In the genomic region with DNA sequence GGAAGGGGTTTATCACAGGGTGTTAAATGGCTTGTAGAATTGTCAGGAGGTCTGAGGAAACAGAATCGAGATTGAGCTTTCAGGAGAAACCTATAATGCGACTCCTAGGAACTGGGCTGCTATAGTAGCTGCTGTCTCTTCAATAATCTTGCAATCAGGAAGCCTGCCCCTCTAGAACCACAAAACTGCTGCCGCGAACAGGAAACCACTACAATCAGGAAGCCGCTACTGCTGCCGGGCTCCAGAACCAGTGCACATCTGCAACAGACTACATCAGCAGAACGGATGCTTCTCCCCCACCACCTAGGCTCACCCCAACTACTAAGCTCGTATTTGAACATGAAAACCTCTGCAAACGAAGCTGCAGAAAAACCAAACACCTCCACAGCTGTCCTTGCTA, we compare ENCODE assay signal across 9 cellular contexts.
A peak's percentile ranks its signal among the peaks of the same experiment; 100 is the strongest.
DNase-seq lines count a peak whose midpoint lies in the region; ATAC-seq lines count a peak whose summit lies in the region.
"Had no signal": no experiment of that assay in that cellular context is flagged by ENCODE, and none has a peak within 500 bp of the region (broad histone marks: within the 10 kb centered on the region; RNA-seq: fewer than 3 reads in every experiment).

No MANE protein-coding gene starts in this region.

- peaks cover 41% of the 10 kb centered on the region for H3K4me1 ChIP-seq in BLaER1

- H3K36me3 Mint-ChIP-seq in activated naive CD8-positive, alpha-beta T cell treated with anti-CD3 and anti-CD28 coated beads, Interleukin-2, amount 50 U/mL, for 24 hours (ENCODE audit: low read depth) = peaks cover 28% of the 10 kb centered on the region

- no peaks in the 10 kb centered on the region for H4K20me1 ChIP-seq in BLaER1

- no peak overlapping the region for H3K4me3 ChIP-seq in BLaER1

- H3K9ac ChIP-seq in BLaER1 = no peak overlapping the region

- no peak overlapping the region; the same call in 1 of the 2 replicates for H3K27ac ChIP-seq in BLaER1
- H3K27ac ChIP-seq: C4-2B had no signal

- peak; percentile 12 for DNase-seq in SW480 (ENCODE audit: low spot score)
- peak; percentile 65 for DNase-seq in activated naive CD8-positive, alpha-beta T cell treated with anti-CD3 and anti-CD28 coated beads, Interleukin-2, amount 50 U/mL, for 24 hours
- DNase-seq in stimulated activated CD4-positive, alpha-beta T cell treated with anti-CD3 and anti-CD28 coated beads, Interleukin-1b, Interleukin-23, amount 100 ng/mL, for 48 hours = peak; percentile 66
- no peak for DNase-seq in dedifferentiated amniotic fluid mesenchymal stem cell (ENCODE audit: extremely low spot score)
- no peak for DNase-seq in HCEC 1CT
- no peak for DNase-seq in hippocampal formation (lab: John Stamatoyannopoulos, UW)

- no peak overlapping the region for H3K4me3 Mint-ChIP-seq in activated naive CD8-positive, alpha-beta T cell treated with anti-CD3 and anti-CD28 coated beads, Interleukin-2, amount 50 U/mL, for 24 hours

- no peaks in the 10 kb centered on the region for H3K27me3 Mint-ChIP-seq in activated naive CD8-positive, alpha-beta T cell treated with anti-CD3 and anti-CD28 coated beads, Interleukin-2, amount 50 U/mL, for 24 hours

- peaks cover 28% of the 10 kb centered on the region for H3K4me1 Mint-ChIP-seq in activated naive CD8-positive, alpha-beta T cell treated with anti-CD3 and anti-CD28 coated beads, Interleukin-2, amount 50 U/mL, for 24 hours

- no peaks in the 10 kb centered on the region for H3K9me3 ChIP-seq in BLaER1

- H3K27ac Mint-ChIP-seq in activated naive CD8-positive, alpha-beta T cell treated with anti-CD3 and anti-CD28 coated beads, Interleukin-2, amount 50 U/mL, for 24 hours = no peak overlapping the region

- no peaks in the 10 kb centered on the region for H3K36me3 ChIP-seq in BLaER1

- no peaks in the 10 kb centered on the region for H3K27me3 ChIP-seq in BLaER1

- no peaks in the 10 kb centered on the region for H3K9me3 Mint-ChIP-seq in activated naive CD8-positive, alpha-beta T cell treated with anti-CD3 and anti-CD28 coated beads, Interleukin-2, amount 50 U/mL, for 24 hours

- ATAC-seq in HG02588 (IDR thresholded peaks at IDR 0.05; ENCODE audit: unreplicated experiment) = peak; percentile 78
- peak; percentile 36 for ATAC-seq in activated naive CD8-positive, alpha-beta T cell treated with anti-CD3 and anti-CD28 coated beads, Interleukin-2, amount 50 U/mL, for 24 hours

- H3K4me2 ChIP-seq in BLaER1 = peak overlapping the region; percentile 84

Comparison
In these comparisons a context has a peak if more than half of its experiments do, and no peak if none do; other contexts are left out.
1. DNase-seq: peak in SW480 (single experiment), activated naive CD8-positive, alpha-beta T cell treated with anti-CD3 and anti-CD28 coated beads, Interleukin-2, amount 50 U/mL, for 24 hours (single experiment) and stimulated activated CD4-positive, alpha-beta T cell treated with anti-CD3 and anti-CD28 coated beads, Interleukin-1b, Interleukin-23, amount 100 ng/mL, for 48 hours (single experiment); none in dedifferentiated amniotic fluid mesenchymal stem cell (single experiment), HCEC 1CT (single experiment) and hippocampal formation (0 of 2).